ENCODE assay signal across 1 cellular context in genomic region chr20:59933849-59934585, GRCh38.
TF ChIP-seq lines count a peak whose summit lies in the region.

No MANE protein-coding gene starts in this region.

TF ChIP-seq in HEK293, 187 proteins besides CTCF, POLR2A, EP300 and RAD21 (continued from another document and continues in another):
- TF ChIP-seq, protein P1, sequence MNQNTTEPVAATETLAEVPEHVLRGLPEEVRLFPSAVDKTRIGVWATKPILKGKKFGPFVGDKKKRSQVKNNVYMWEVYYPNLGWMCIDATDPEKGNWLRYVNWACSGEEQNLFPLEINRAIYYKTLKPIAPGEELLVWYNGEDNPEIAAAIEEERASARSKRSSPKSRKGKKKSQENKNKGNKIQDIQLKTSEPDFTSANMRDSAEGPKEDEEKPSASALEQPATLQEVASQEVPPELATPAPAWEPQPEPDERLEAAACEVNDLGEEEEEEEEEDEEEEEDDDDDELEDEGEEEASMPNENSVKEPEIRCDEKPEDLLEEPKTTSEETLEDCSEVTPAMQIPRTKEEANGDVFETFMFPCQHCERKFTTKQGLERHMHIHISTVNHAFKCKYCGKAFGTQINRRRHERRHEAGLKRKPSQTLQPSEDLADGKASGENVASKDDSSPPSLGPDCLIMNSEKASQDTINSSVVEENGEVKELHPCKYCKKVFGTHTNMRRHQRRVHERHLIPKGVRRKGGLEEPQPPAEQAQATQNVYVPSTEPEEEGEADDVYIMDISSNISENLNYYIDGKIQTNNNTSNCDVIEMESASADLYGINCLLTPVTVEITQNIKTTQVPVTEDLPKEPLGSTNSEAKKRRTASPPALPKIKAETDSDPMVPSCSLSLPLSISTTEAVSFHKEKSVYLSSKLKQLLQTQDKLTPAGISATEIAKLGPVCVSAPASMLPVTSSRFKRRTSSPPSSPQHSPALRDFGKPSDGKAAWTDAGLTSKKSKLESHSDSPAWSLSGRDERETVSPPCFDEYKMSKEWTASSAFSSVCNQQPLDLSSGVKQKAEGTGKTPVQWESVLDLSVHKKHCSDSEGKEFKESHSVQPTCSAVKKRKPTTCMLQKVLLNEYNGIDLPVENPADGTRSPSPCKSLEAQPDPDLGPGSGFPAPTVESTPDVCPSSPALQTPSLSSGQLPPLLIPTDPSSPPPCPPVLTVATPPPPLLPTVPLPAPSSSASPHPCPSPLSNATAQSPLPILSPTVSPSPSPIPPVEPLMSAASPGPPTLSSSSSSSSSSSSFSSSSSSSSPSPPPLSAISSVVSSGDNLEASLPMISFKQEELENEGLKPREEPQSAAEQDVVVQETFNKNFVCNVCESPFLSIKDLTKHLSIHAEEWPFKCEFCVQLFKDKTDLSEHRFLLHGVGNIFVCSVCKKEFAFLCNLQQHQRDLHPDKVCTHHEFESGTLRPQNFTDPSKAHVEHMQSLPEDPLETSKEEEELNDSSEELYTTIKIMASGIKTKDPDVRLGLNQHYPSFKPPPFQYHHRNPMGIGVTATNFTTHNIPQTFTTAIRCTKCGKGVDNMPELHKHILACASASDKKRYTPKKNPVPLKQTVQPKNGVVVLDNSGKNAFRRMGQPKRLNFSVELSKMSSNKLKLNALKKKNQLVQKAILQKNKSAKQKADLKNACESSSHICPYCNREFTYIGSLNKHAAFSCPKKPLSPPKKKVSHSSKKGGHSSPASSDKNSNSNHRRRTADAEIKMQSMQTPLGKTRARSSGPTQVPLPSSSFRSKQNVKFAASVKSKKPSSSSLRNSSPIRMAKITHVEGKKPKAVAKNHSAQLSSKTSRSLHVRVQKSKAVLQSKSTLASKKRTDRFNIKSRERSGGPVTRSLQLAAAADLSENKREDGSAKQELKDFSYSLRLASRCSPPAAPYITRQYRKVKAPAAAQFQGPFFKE (tag by site-specific recombination; IDR thresholded peaks at IDR 0.05; ENCODE audit: borderline replicate concordance), result no peak
- TF ChIP-seq ZSCAN30 (tag by site-specific recombination; IDR thresholded peaks at IDR 0.05) (peak; percentile 67; the same call in 1 of the 2 replicates), ZNF645 (tag by site-specific recombination; IDR thresholded peaks at IDR 0.05) (no peak), KLF9 (tag by site-specific recombination; IDR thresholded peaks at IDR 0.05; ENCODE audit: low read depth) (no peak), ZBTB21 (tag by site-specific recombination; IDR thresholded peaks at IDR 0.05) (no peak), ZNF658 (tag by site-specific recombination; IDR thresholded peaks at IDR 0.05) (no peak), ZNF341 (tag by site-specific recombination; IDR thresholded peaks at IDR 0.05; ENCODE audit: low read depth) (0 out of 2 replicates have a peak, but pooled peaks have one; percentile 12), SP7 (tag by site-specific recombination; IDR thresholded peaks at IDR 0.05) (peak; percentile 52), ZNF76 (tag by site-specific recombination; IDR thresholded peaks at IDR 0.05; ENCODE audit: borderline replicate concordance, low read depth) (0 out of 2 replicates have a peak, but pooled peaks have one; percentile 17), ZNF521 (tag by site-specific recombination; IDR thresholded peaks at IDR 0.05) (no peak), ZNF133 (tag by site-specific recombination; IDR thresholded peaks at IDR 0.05) (no peak), ZNF558 (tag by site-specific recombination; IDR thresholded peaks at IDR 0.05) (no peak), ZFHX2 (tag by site-specific recombination; conservative IDR thresholded peaks at IDR 0.05) (0 out of 2 replicates have a peak, but pooled peaks have one; percentile 19), ZNF10 (tag by site-specific recombination; IDR thresholded peaks at IDR 0.05) (0 out of 2 replicates have a peak, but pooled peaks have one; percentile 12), WT1 (tag by site-specific recombination; IDR thresholded peaks at IDR 0.05) (no peak), ZNF510 (tag by site-specific recombination; IDR thresholded peaks at IDR 0.05; ENCODE audit: insufficient replicate concordance) (no peak), ZNF202 (tag by site-specific recombination; IDR thresholded peaks at IDR 0.05; ENCODE audit: borderline replicate concordance) (peak; percentile 94), ZBTB44 (tag by site-specific recombination; IDR thresholded peaks at IDR 0.05) (no peak), ZNF121 (tag by site-specific recombination; IDR thresholded peaks at IDR 0.05) (no peak), ZNF16 (tag by site-specific recombination; IDR thresholded peaks at IDR 0.05; ENCODE audit: low read depth) (no peak), ZFP37 (tag by site-specific recombination; IDR thresholded peaks at IDR 0.05) (peak; percentile 64; the same call in 1 of the 2 replicates), ZNF24 (tag by site-specific recombination; IDR thresholded peaks at IDR 0.05) (0 out of 2 replicates have a peak, but pooled peaks have one; percentile 33), KLF16 (tag by site-specific recombination; IDR thresholded peaks at IDR 0.05) (peak; percentile 63; the same call in 1 of the 2 replicates), ZXDB (tag by site-specific recombination; IDR thresholded peaks at IDR 0.05) (peak; percentile 92), ZNF157 (tag by site-specific recombination; IDR thresholded peaks at IDR 0.05) (no peak), ZNF391 (tag by site-specific recombination; IDR thresholded peaks at IDR 0.05; ENCODE audit: borderline replicate concordance, low read depth) (no peak), ZNF621 (tag by site-specific recombination; IDR thresholded peaks at IDR 0.05) (no peak), ZNF335 (tag by site-specific recombination; conservative IDR thresholded peaks at IDR 0.05) (peak; percentile 80), ZBTB8A (tag by site-specific recombination; IDR thresholded peaks at IDR 0.05) (peak; percentile 85), ZBTB48 (tag by site-specific recombination; IDR thresholded peaks at IDR 0.05) (0 out of 2 replicates have a peak, but pooled peaks have one; percentile 42), ZNF768 (tag by site-specific recombination; IDR thresholded peaks at IDR 0.05) (no peak), ZNF2 (tag by site-specific recombination; IDR thresholded peaks at IDR 0.05) (0 out of 2 replicates have a peak, but pooled peaks have one; percentile 32), OVOL3 (tag by site-specific recombination; IDR thresholded peaks at IDR 0.05) (no peak), ATF2 (tag by site-specific recombination; IDR thresholded peaks at IDR 0.05; ENCODE audit: low read depth) (no peak), KLF8 (tag by site-specific recombination; IDR thresholded peaks at IDR 0.05) (peak; percentile 30; the same call in 1 of the 2 replicates), ZBTB11 (tag by site-specific recombination; conservative IDR thresholded peaks at IDR 0.05; ENCODE audit: low read depth) (0 out of 2 replicates have a peak, but pooled peaks have one; percentile 37), PBX3 (CRISPR knock-in tag; IDR thresholded peaks at IDR 0.05) (no peak; the same call in 1 of the 2 replicates), GLIS2 (tag by site-specific recombination; IDR thresholded peaks at IDR 0.05) (peak; percentile 70; the same call in 1 of the 2 replicates)
- TF ChIP-seq, protein P2, sequence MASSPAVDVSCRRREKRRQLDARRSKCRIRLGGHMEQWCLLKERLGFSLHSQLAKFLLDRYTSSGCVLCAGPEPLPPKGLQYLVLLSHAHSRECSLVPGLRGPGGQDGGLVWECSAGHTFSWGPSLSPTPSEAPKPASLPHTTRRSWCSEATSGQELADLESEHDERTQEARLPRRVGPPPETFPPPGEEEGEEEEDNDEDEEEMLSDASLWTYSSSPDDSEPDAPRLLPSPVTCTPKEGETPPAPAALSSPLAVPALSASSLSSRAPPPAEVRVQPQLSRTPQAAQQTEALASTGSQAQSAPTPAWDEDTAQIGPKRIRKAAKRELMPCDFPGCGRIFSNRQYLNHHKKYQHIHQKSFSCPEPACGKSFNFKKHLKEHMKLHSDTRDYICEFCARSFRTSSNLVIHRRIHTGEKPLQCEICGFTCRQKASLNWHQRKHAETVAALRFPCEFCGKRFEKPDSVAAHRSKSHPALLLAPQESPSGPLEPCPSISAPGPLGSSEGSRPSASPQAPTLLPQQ (tag by site-specific recombination; IDR thresholded peaks at IDR 0.05), result peak; percentile 38; the same call in 1 of the 2 replicates
- TF ChIP-seq, protein P3, sequence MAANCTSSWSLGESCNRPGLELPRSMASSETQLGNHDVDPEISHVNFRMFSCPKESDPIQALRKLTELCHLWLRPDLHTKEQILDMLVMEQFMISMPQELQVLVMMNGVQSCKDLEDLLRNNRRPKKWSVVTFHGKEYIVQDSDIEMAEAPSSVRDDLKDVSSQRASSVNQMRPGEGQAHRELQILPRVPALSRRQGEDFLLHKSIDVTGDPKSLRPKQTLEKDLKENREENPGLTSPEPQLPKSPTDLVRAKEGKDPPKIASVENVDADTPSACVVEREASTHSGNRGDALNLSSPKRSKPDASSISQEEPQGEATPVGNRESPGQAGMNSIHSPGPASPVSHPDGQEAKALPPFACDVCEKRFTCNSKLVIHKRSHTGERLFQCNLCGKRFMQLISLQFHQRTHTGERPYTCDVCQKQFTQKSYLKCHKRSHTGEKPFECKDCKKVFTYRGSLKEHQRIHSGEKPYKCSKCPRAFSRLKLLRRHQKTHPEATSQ (tag by site-specific recombination; IDR thresholded peaks at IDR 0.05), result no peak
- TF ChIP-seq, protein P4, sequence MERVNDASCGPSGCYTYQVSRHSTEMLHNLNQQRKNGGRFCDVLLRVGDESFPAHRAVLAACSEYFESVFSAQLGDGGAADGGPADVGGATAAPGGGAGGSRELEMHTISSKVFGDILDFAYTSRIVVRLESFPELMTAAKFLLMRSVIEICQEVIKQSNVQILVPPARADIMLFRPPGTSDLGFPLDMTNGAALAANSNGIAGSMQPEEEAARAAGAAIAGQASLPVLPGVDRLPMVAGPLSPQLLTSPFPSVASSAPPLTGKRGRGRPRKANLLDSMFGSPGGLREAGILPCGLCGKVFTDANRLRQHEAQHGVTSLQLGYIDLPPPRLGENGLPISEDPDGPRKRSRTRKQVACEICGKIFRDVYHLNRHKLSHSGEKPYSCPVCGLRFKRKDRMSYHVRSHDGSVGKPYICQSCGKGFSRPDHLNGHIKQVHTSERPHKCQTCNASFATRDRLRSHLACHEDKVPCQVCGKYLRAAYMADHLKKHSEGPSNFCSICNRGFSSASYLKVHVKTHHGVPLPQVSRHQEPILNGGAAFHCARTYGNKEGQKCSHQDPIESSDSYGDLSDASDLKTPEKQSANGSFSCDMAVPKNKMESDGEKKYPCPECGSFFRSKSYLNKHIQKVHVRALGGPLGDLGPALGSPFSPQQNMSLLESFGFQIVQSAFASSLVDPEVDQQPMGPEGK (tag by site-specific recombination; IDR thresholded peaks at IDR 0.05), result peak; percentile 78
